In genomic region chr2:141526760-141527159, GRCh38 we compare ENCODE assay signal across 8 cellular contexts.
"Had no signal": no experiment of that assay in that cellular context is flagged by ENCODE, and none has a peak within 500 bp of the region (broad histone marks: within the 10 kb centered on the region; RNA-seq: fewer than 3 reads in every experiment).

No MANE protein-coding gene starts in this region.

- H3K4me3 Mint-ChIP-seq: HFFc6, IgD-negative memory B cell had no signal

- H3K4me1 Mint-ChIP-seq: IgD-negative memory B cell had no signal

- H3K27me3 Mint-ChIP-seq: IgD-negative memory B cell had no signal

- H3K9me3 Mint-ChIP-seq: IgD-negative memory B cell had no signal

- H3K27ac Mint-ChIP-seq: HFFc6, IgD-negative memory B cell had no signal

- H3K4me1 ChIP-seq: HAP-1 had no signal

- DNase-seq: GOT3, H7, HFFc6, KG1 had no signal

- H3K4me3 ChIP-seq: HAP-1 had no signal

- H3K36me3 Mint-ChIP-seq: IgD-negative memory B cell had no signal

- H3K9me3 ChIP-seq: HAP-1 had no signal

- ATAC-seq: HCT116 had no signal

- H3K27ac ChIP-seq: HL-60 had no signal

- H3K36me3 ChIP-seq: HAP-1 had no signal
